26 cellular contexts compared by ENCODE assay signal in genomic region chr17:66720567-66720966, GRCh38.
DNase-seq lines count a peak whose midpoint lies in the region; ATAC-seq, FAIRE-seq and TF ChIP-seq lines count a peak whose summit lies in the region.
"Had no signal": no experiment of that assay in that cellular context is flagged by ENCODE, and none has a peak within 500 bp of the region (broad histone marks: within the 10 kb centered on the region; RNA-seq: fewer than 3 reads in every experiment).

No MANE protein-coding gene starts in this region.

- peaks cover 25% of the 10 kb centered on the region for H3K4me1 ChIP-seq in A549
- H3K4me1 ChIP-seq: Caco-2 had no signal

- TF ChIP-seq POLR2A in A549 (IDR thresholded peaks at IDR 0.05; ENCODE audit: low read length): no peak

- POLR2A ChIA-PET in A549 (lab: Yijun Ruan, JAX): no interaction called here

- no peak for TF ChIP-seq RAD21 in A549 (conservative IDR thresholded peaks at IDR 0.05 in 1 of 2, IDR thresholded peaks at IDR 0.05 in 1 of 2)

- 90% methylated on average over 5 of the region's 5 CpGs for WGBS in A549 (ENCODE audit: missing lambda C conversion rate)

- ATAC-seq in A549: no peak
- ATAC-seq in GM19324 (IDR thresholded peaks at IDR 0.05; ENCODE audit: low FRiP score, unreplicated experiment): no peak
- ATAC-seq: GM12878 had no signal

- no peak overlapping the region for H3K4me3 ChIP-seq in A549
- H3K4me3 ChIP-seq: BLaER1 treated with 17β-estradiol and CSF1 and Interleukin-3, amounts not matched to agents 10 nM and 100 nM; GM12878 had no signal

- no peaks in the 10 kb centered on the region for H3K9me3 ChIP-seq in A549
- H3K9me3 ChIP-seq: BLaER1 treated with 17β-estradiol and CSF1 and Interleukin-3, amounts not matched to agents 10 nM and 100 nM; Caco-2; SK-N-SH had no signal

- H3K4me2 ChIP-seq in A549: no peak overlapping the region
- H3K4me2 ChIP-seq: BLaER1 treated with 17β-estradiol and CSF1 and Interleukin-3, amounts not matched to agents 10 nM and 100 nM; SK-N-SH had no signal

- TF ChIP-seq CTCF in A549 (IDR thresholded peaks at IDR 0.05): no peak

- peak; percentile 13 for FAIRE-seq in A549 (lab: Jason Lieb, UNC)
- FAIRE-seq: A204.1, GM12878 had no signal

- CTCF ChIA-PET in A549 (lab: Yijun Ruan, JAX): interaction anchor here (1.4 to 9.8 kb wide), 2 partner anchors 9 to 436 kb away, joined by 3 to 70 read pairs; no protein-coding TSS in a partner anchor

- DNase-seq in A549 (ENCODE audit: low read depth in 1 of 2, low spot score in 1 of 2) (no peak), RPMI7951 (ENCODE audit: low read depth) (peak; percentile 37), caudate nucleus (lab: John Stamatoyannopoulos, UW) (no peak), pons (ENCODE audit: low spot score) (peak; percentile 52), MV-4-11 (lab: John Stamatoyannopoulos, UW) (no peak), NCI-H1417 treated with DMSO at 0.1 percent for 48 hours (lab: John Stamatoyannopoulos, UW) (no peak)
- DNase-seq: AML-193; Caco-2; CD4-positive, alpha-beta memory T cell; DMS 273 treated with DMSO at 0.1 percent for 48 hours; DMS79; EL; GDM1; GOT3; HCEC 1CT; KBM-7; NCI-H1105 treated with DMSO at 0.1 percent for 48 hours; NCI-H2029; NCI-H69; SIG-M5; SK-N-SH had no signal

- TF ChIP-seq EP300 in A549 (IDR thresholded peaks at IDR 0.05): no peak

- H3K27ac ChIP-seq in A549: no peak overlapping the region
- H3K27ac ChIP-seq in caudate nucleus (ENCODE audit: low read depth, low read length): peak overlapping the region; percentile 39
- H3K27ac ChIP-seq: BLaER1 treated with 17β-estradiol and CSF1 and Interleukin-3, amounts not matched to agents 10 nM and 100 nM; RWPE1 had no signal

TF ChIP-seq in A549, 52 proteins besides CTCF, POLR2A, EP300 and RAD21:
- no peak for TF ChIP-seq EHF (CRISPR knock-in tag; IDR thresholded peaks at IDR 0.05)
- TF ChIP-seq, protein P1, sequence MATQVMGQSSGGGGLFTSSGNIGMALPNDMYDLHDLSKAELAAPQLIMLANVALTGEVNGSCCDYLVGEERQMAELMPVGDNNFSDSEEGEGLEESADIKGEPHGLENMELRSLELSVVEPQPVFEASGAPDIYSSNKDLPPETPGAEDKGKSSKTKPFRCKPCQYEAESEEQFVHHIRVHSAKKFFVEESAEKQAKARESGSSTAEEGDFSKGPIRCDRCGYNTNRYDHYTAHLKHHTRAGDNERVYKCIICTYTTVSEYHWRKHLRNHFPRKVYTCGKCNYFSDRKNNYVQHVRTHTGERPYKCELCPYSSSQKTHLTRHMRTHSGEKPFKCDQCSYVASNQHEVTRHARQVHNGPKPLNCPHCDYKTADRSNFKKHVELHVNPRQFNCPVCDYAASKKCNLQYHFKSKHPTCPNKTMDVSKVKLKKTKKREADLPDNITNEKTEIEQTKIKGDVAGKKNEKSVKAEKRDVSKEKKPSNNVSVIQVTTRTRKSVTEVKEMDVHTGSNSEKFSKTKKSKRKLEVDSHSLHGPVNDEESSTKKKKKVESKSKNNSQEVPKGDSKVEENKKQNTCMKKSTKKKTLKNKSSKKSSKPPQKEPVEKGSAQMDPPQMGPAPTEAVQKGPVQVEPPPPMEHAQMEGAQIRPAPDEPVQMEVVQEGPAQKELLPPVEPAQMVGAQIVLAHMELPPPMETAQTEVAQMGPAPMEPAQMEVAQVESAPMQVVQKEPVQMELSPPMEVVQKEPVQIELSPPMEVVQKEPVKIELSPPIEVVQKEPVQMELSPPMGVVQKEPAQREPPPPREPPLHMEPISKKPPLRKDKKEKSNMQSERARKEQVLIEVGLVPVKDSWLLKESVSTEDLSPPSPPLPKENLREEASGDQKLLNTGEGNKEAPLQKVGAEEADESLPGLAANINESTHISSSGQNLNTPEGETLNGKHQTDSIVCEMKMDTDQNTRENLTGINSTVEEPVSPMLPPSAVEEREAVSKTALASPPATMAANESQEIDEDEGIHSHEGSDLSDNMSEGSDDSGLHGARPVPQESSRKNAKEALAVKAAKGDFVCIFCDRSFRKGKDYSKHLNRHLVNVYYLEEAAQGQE (IDR thresholded peaks at IDR 0.05): no peak
- no peak for TF ChIP-seq RARB (CRISPR knock-in tag; IDR thresholded peaks at IDR 0.05)
- TF ChIP-seq CBX2 (IDR thresholded peaks at IDR 0.05; ENCODE audit: borderline replicate concordance, low read depth): no peak
- TF ChIP-seq, protein P2, sequence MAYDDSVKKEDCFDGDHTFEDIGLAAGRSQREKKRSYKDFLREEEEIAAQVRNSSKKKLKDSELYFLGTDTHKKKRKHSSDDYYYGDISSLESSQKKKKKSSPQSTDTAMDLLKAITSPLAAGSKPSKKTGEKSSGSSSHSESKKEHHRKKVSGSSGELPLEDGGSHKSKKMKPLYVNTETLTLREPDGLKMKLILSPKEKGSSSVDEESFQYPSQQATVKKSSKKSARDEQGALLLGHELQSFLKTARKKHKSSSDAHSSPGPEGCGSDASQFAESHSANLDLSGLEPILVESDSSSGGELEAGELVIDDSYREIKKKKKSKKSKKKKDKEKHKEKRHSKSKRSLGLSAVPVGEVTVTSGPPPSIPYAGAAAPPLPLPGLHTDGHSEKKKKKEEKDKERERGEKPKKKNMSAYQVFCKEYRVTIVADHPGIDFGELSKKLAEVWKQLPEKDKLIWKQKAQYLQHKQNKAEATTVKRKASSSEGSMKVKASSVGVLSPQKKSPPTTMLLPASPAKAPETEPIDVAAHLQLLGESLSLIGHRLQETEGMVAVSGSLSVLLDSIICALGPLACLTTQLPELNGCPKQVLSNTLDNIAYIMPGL (CRISPR knock-in tag; IDR thresholded peaks at IDR 0.05; ENCODE audit: borderline replicate concordance): no peak
- no peak for TF ChIP-seq USF2 (IDR thresholded peaks at IDR 0.05)
- no peak for TF ChIP-seq NR3C1 (IDR thresholded peaks at IDR 0.05)
- TF ChIP-seq HEYL (CRISPR knock-in tag; IDR thresholded peaks at IDR 0.05): no peak
- TF ChIP-seq ZSCAN20 (CRISPR knock-in tag; IDR thresholded peaks at IDR 0.05): no peak
- no peak for TF ChIP-seq NPAS2 (CRISPR knock-in tag; IDR thresholded peaks at IDR 0.05; ENCODE audit: borderline replicate concordance)
- TF ChIP-seq BHLHE40 (IDR thresholded peaks at IDR 0.05; ENCODE audit: low read depth, low read length): no peak
- no peak for TF ChIP-seq E2F6 (IDR thresholded peaks at IDR 0.05; ENCODE audit: borderline replicate concordance, low read depth)

Comparison
In these comparisons a context has a peak if more than half of its experiments do, and no peak if none do; other contexts are left out.
1. DNase-seq: peak in RPMI7951 (single experiment) and pons (single experiment); none in A549 (0 of 2), caudate nucleus (0 of 61), MV-4-11 (single experiment) and NCI-H1417 treated with DMSO at 0.1 percent for 48 hours (single experiment).